In the genomic region with DNA sequence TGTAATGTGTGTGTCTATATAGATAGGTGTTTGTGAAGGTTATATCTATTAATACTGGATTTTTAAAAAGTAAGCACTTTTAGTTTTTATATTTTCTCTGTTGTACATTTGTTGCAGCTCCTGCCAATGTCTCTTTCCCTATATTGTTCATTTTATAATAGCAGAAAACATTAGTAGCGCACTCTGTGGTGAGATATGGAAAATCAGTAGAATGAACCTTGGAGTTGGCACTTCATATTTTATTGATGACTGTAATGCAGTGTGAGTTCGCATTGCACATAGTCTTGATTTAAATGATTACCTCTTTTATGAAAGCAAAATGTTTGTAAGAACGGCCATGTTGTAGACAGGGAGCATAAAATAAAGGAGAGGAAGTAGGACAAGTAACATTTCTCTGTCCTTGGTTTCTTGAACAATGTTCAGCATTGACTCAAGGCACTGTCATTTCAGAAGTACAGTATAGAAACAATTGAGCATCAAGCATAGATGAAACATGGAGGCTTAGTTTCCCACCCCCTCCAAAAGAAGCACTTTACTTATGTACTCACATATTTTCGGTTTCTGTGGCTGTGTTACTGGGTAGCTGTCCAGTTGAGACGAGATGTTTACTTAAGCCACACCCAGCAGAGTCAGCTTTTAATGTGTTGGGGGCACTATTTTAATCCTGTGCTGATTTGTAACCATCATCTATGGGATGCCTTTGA, we compare ENCODE assay signal across 10 cellular contexts.
DNase-seq lines count a peak whose midpoint lies in the region; ATAC-seq and TF ChIP-seq lines count a peak whose summit lies in the region.
"Had no signal": no experiment of that assay in that cellular context is flagged by ENCODE, and none has a peak within 500 bp of the region (broad histone marks: within the 10 kb centered on the region; RNA-seq: fewer than 3 reads in every experiment).

No MANE protein-coding gene starts in this region.

- peak overlapping the region; percentile 30 for H3K27ac ChIP-seq in osteoblast (ENCODE audit: low read depth, low read length)

- H3K27me3 ChIP-seq in osteoblast (ENCODE audit: insufficient read depth, low read length), result no peaks in the 10 kb centered on the region

- peak overlapping the region; percentile 61 for H3K4me2 ChIP-seq in osteoblast (ENCODE audit: insufficient read depth, low read length)

- peak; percentile 10 for DNase-seq in GM13977 (ENCODE audit: low spot score)
- peak; percentile 25 for DNase-seq in NCI-H460 (ENCODE audit: extremely low read depth, low read depth)
- peak; percentile 55 to 74 for DNase-seq in cardiac fibroblast (ENCODE audit: low read depth in 2 of 2)
- peak; percentile 80 for DNase-seq in osteoblast (ENCODE audit: insufficient read length, low spot score, missing footprints)
- DNase-seq in activated effector memory CD4-positive, alpha-beta T cell treated with anti-CD3 and anti-CD28 coated beads, Interleukin-2, amount 50 U/mL, for 16 hours, result no peak
- DNase-seq in DMS 273 (lab: John Stamatoyannopoulos, UW; ENCODE audit: unreplicated experiment), result no peak
- no peak for DNase-seq in activated CD4-positive, CD25-positive, alpha-beta regulatory T cell treated with anti-CD3 and anti-CD28 coated beads, Interleukin-2, amount 50 U/mL, for 72 hours
- no peak for DNase-seq in Right ventricle myocardium inferior (ENCODE audit: missing footprints)
- DNase-seq: activated naive CD4-positive, alpha-beta T cell; T-cell had no signal

- in situ Hi-C loops in GM13977 (cut with MboI; ENCODE audit: low pct_unique_long_range_greater_than_20kb, low sequenced_read_pairs, unreplicated experiment), result no loop called here

- intact Hi-C loops in Right ventricle myocardium inferior (cut with DNase I), result no loop called here

- H4K20me1 ChIP-seq in osteoblast (ENCODE audit: insufficient read depth, low read length), result peaks cover 31% of the 10 kb centered on the region

- H3K4me3 ChIP-seq in cardiac fibroblast (replicated peaks in 1 of 2; ENCODE audit: low read depth in 2 of 2, low read length in 2 of 2) (no peak overlapping the region), osteoblast (ENCODE audit: insufficient read depth, low read length) (peak overlapping the region; percentile 30)

- ATAC-seq in Right ventricle myocardium inferior, result no peak

- H3K36me3 ChIP-seq in osteoblast (ENCODE audit: insufficient read depth, low read length), result no peaks in the 10 kb centered on the region

- peaks cover 18% of the 10 kb centered on the region for H3K4me1 ChIP-seq in osteoblast (ENCODE audit: insufficient read depth, low read length)

- H2AFZ ChIP-seq in osteoblast (ENCODE audit: low read length), result no peak overlapping the region

- peaks cover 70% of the 10 kb centered on the region for H3K79me2 ChIP-seq in osteoblast (ENCODE audit: insufficient read depth, low read length)

- no peak for TF ChIP-seq CTCF in GM13977 (IDR thresholded peaks at IDR 0.05; ENCODE audit: extremely low read depth, insufficient read depth, missing control alignments)
- TF ChIP-seq CTCF in cardiac fibroblast (IDR thresholded peaks at IDR 0.05; ENCODE audit: low read depth, low read length), result no peak
- TF ChIP-seq CTCF in osteoblast (IDR thresholded peaks at IDR 0.05; ENCODE audit: extremely low read depth, low read depth, low read length), result no peak

- no peaks in the 10 kb centered on the region for H3K9me3 ChIP-seq in osteoblast (ENCODE audit: low read depth, low read length)

Comparison
In these comparisons a context has a peak if more than half of its experiments do, and no peak if none do; other contexts are left out.
1. DNase-seq: peak in GM13977 (single experiment), NCI-H460 (single experiment), cardiac fibroblast (2 of 2) and osteoblast (single experiment); none in activated effector memory CD4-positive, alpha-beta T cell treated with anti-CD3 and anti-CD28 coated beads, Interleukin-2, amount 50 U/mL, for 16 hours (single experiment), DMS 273 (single experiment), activated CD4-positive, CD25-positive, alpha-beta regulatory T cell treated with anti-CD3 and anti-CD28 coated beads, Interleukin-2, amount 50 U/mL, for 72 hours (single experiment) and Right ventricle myocardium inferior (single experiment).